Comparison of ENCODE assay signal across 19 cellular contexts in genomic region chr4:108287834-108288413, GRCh38.
DNase-seq lines count a peak whose midpoint lies in the region; ATAC-seq and TF ChIP-seq lines count a peak whose summit lies in the region.
"Had no signal": no experiment of that assay in that cellular context is flagged by ENCODE, and none has a peak within 500 bp of the region (broad histone marks: within the 10 kb centered on the region; RNA-seq: fewer than 3 reads in every experiment).

No MANE protein-coding gene starts in this region.

- no peaks in the 10 kb centered on the region for H3K36me3 Mint-ChIP-seq in activated naive CD8-positive, alpha-beta T cell treated with anti-CD3 and anti-CD28 coated beads, Interleukin-2, amount 50 U/mL, for 24 hours (ENCODE audit: low read depth)
- H3K36me3 Mint-ChIP-seq in activated naive CD8-positive, alpha-beta T cell treated with anti-CD3 and anti-CD28 coated beads for 36 hours = no peaks in the 10 kb centered on the region

- H3K27ac ChIP-seq in smooth muscle cell (ENCODE audit: low read depth) = no peak overlapping the region
- H3K27ac ChIP-seq: HL-60 had no signal

- H4K20me1 ChIP-seq in smooth muscle cell (ENCODE audit: low read depth) = no peaks in the 10 kb centered on the region

- H3K4me1 Mint-ChIP-seq in activated naive CD8-positive, alpha-beta T cell treated with anti-CD3 and anti-CD28 coated beads, Interleukin-2, amount 50 U/mL, for 24 hours = peaks cover 20% of the 10 kb centered on the region
- H3K4me1 Mint-ChIP-seq in activated naive CD8-positive, alpha-beta T cell treated with anti-CD3 and anti-CD28 coated beads for 36 hours = peaks cover 23% of the 10 kb centered on the region

- no peak for DNase-seq in activated naive CD8-positive, alpha-beta T cell treated with anti-CD3 and anti-CD28 coated beads, Interleukin-2, amount 50 U/mL, for 24 hours
- DNase-seq in activated naive CD8-positive, alpha-beta T cell treated with anti-CD3 and anti-CD28 coated beads for 36 hours = no peak
- DNase-seq in NCI-H1105 (lab: John Stamatoyannopoulos, UW) (peak; percentile 6), SW480 (ENCODE audit: low spot score) (peak; percentile 69), HK-2 (ENCODE audit: unreplicated experiment) (no peak), smooth muscle cell (lab: John Stamatoyannopoulos, UW; ENCODE audit: unreplicated experiment) (no peak)
- DNase-seq: C1 segment of cervical spinal cord, H9, KBM-7, MG63, NCI-H1092, NCI-H187, NCI-H2171, NCI-H446, SHP77 treated with DMSO at 0.1 percent for 48 hours had no signal

- 47% methylated on average over 1 of the region's 1 CpG for WGBS in smooth muscle cell (ENCODE audit: low lambda C conversion rate)

- no peaks in the 10 kb centered on the region for H3K79me2 ChIP-seq in smooth muscle cell (ENCODE audit: low read depth)

- TF ChIP-seq CTCF in smooth muscle cell (IDR thresholded peaks at IDR 0.05; ENCODE audit: borderline replicate concordance, insufficient read depth, poor library complexity, severe bottlenecking) = no peak

- H3F3A ChIP-seq in smooth muscle cell (ENCODE audit: low read depth) = no peaks in the 10 kb centered on the region

- H3K27ac Mint-ChIP-seq in activated naive CD8-positive, alpha-beta T cell treated with anti-CD3 and anti-CD28 coated beads, Interleukin-2, amount 50 U/mL, for 24 hours = no peak overlapping the region
- no peak overlapping the region for H3K27ac Mint-ChIP-seq in activated naive CD8-positive, alpha-beta T cell treated with anti-CD3 and anti-CD28 coated beads for 36 hours
- H3K27ac Mint-ChIP-seq: H9; T-helper 1 cell treated with Interleukin-12 subunit alpha and Interleukin-12 subunit beta and Interleukin-4 antibody, amounts not matched to agents 30 μg/mL and 1 μg/mL, for 36 hours had no signal

- no peak overlapping the region for H3K9ac ChIP-seq in smooth muscle cell (ENCODE audit: low read depth)

- no peak overlapping the region for H3K4me2 ChIP-seq in smooth muscle cell

- peak; percentile 46 for ATAC-seq in activated naive CD8-positive, alpha-beta T cell treated with anti-CD3 and anti-CD28 coated beads, Interleukin-2, amount 50 U/mL, for 24 hours
- no peak for ATAC-seq in HG02759 (IDR thresholded peaks at IDR 0.05; ENCODE audit: unreplicated experiment)
- ATAC-seq: SK-N-SH treated with all-trans-retinoic acid at 6 μM for 48 hours had no signal

- no peaks in the 10 kb centered on the region for H3K4me1 ChIP-seq in smooth muscle cell (ENCODE audit: low read depth)

- no peak overlapping the region for H2AFZ ChIP-seq in smooth muscle cell (ENCODE audit: low read depth)

- H3K9me3 ChIP-seq in smooth muscle cell (replicated peaks; ENCODE audit: low read depth) = no peaks in the 10 kb centered on the region
- H3K9me3 ChIP-seq: MG63 had no signal

- H3K36me3 ChIP-seq in smooth muscle cell (ENCODE audit: low read depth) = no peaks in the 10 kb centered on the region
- H3K36me3 ChIP-seq: MG63 had no signal

- no peak overlapping the region for H3K4me3 Mint-ChIP-seq in activated naive CD8-positive, alpha-beta T cell treated with anti-CD3 and anti-CD28 coated beads, Interleukin-2, amount 50 U/mL, for 24 hours
- H3K4me3 Mint-ChIP-seq in activated naive CD8-positive, alpha-beta T cell treated with anti-CD3 and anti-CD28 coated beads for 36 hours = no peak overlapping the region
- H3K4me3 Mint-ChIP-seq: H9; T-helper 1 cell treated with Interleukin-12 subunit alpha and Interleukin-12 subunit beta and Interleukin-4 antibody, amounts not matched to agents 30 μg/mL and 1 μg/mL, for 36 hours had no signal

- H3K9me3 Mint-ChIP-seq in activated naive CD8-positive, alpha-beta T cell treated with anti-CD3 and anti-CD28 coated beads, Interleukin-2, amount 50 U/mL, for 24 hours = no peaks in the 10 kb centered on the region
- H3K9me3 Mint-ChIP-seq in activated naive CD8-positive, alpha-beta T cell treated with anti-CD3 and anti-CD28 coated beads for 36 hours = no peaks in the 10 kb centered on the region
- H3K9me3 Mint-ChIP-seq: H9; T-helper 1 cell treated with Interleukin-12 subunit alpha and Interleukin-12 subunit beta and Interleukin-4 antibody, amounts not matched to agents 30 μg/mL and 1 μg/mL, for 36 hours had no signal

- no peaks in the 10 kb centered on the region for H3K27me3 ChIP-seq in smooth muscle cell (ENCODE audit: low read depth)
- H3K27me3 ChIP-seq: MG63 had no signal

- H3K4me3 ChIP-seq in smooth muscle cell = no peak overlapping the region
- H3K4me3 ChIP-seq: MG63 had no signal

- H3K27me3 Mint-ChIP-seq in activated naive CD8-positive, alpha-beta T cell treated with anti-CD3 and anti-CD28 coated beads, Interleukin-2, amount 50 U/mL, for 24 hours = no peaks in the 10 kb centered on the region
- no peaks in the 10 kb centered on the region for H3K27me3 Mint-ChIP-seq in activated naive CD8-positive, alpha-beta T cell treated with anti-CD3 and anti-CD28 coated beads for 36 hours

Comparison
In these comparisons a context has a peak if more than half of its experiments do, and no peak if none do; other contexts are left out.
1. DNase-seq: peak in NCI-H1105 (single experiment) and SW480 (single experiment); none in activated naive CD8-positive, alpha-beta T cell treated with anti-CD3 and anti-CD28 coated beads, Interleukin-2, amount 50 U/mL, for 24 hours (single experiment), activated naive CD8-positive, alpha-beta T cell treated with anti-CD3 and anti-CD28 coated beads for 36 hours (single experiment), HK-2 (single experiment) and smooth muscle cell (single experiment).